ENCODE assay signal across 8 cellular contexts in genomic region chr14:32077081-32078029, GRCh38. TPM values are rescaled to one million over a fixed set of nuclear protein-coding genes. Genes with fewer than 3 reads are reported as not detected.
DNase-seq lines count a peak whose midpoint lies in the region; ATAC-seq and TF ChIP-seq lines count a peak whose summit lies in the region.

TSS of gene ARHGAP5 (plus strand) at chr14:32077304. CDS start at chr14:32090670, 13,366 bp downstream.

- H4K5ac ChIP-seq in H9 (ENCODE audit: insufficient read length, low read depth, low read length) = no peak within 1 kb of the TSS

- peaks cover 11% of the 10 kb centered on the region for H3K23me2 ChIP-seq in H9 (ENCODE audit: insufficient read length, low read depth, low read length, poor library complexity, severe bottlenecking)

- H3K27ac Mint-ChIP-seq in H9 = peak within 1 kb of the TSS; percentile 98 to 100 (median 99)

- H3K27ac ChIP-seq in H9 (ENCODE audit: insufficient read length, low read depth, low read length) = peak within 1 kb of the TSS; percentile 66

- no peak within 1 kb of the TSS for H2AFZ ChIP-seq in H9 (ENCODE audit: low read length)

- no peak within 1 kb of the TSS for H2BK20ac ChIP-seq in H9 (ENCODE audit: low read depth, low read length, poor library complexity, severe bottlenecking)

- no peaks in the 10 kb centered on the region; a peak in 1 of 7 replicates for H3K36me3 Mint-ChIP-seq in H9 (ENCODE audit: insufficient read depth in 1 of 3, low read depth in 3 of 3)

- peak within 1 kb of the TSS; percentile 75 for H3K9ac ChIP-seq in H9 (ENCODE audit: extremely low read depth, insufficient read length, low read length)

- H3T11ph ChIP-seq in H9 (ENCODE audit: low read length) = no peak within 1 kb of the TSS

- ATAC-seq in left colon = peak; percentile 47

- peak within 1 kb of the TSS; percentile 82; the same call in 1 of the 2 replicates for H3K14ac ChIP-seq in H9 (ENCODE audit: insufficient read depth, low read length)

- no peaks in the 10 kb centered on the region; a peak in 1 of 5 replicates for H3K9me3 Mint-ChIP-seq in H9

- peak within 1 kb of the TSS; percentile 0 for H2BK120ac ChIP-seq in H9 (ENCODE audit: low read depth, low read length, poor library complexity, severe bottlenecking)

- no peaks in the 10 kb centered on the region for H3K79me1 ChIP-seq in H9 (ENCODE audit: insufficient read depth, low read depth, low read length, poor library complexity, severe bottlenecking)

- H2BK12ac ChIP-seq in H9 (ENCODE audit: insufficient read length, low read depth, low read length) = no peak within 1 kb of the TSS

- H4K91ac ChIP-seq in H9 (ENCODE audit: insufficient read length, low read depth, low read length) = no peak within 1 kb of the TSS

- intact Hi-C loops in left colon (cut with DNase I, micrococcal nuclease) = loop anchor here in 1 of 2 donors (5.0 to 10.0 kb wide), 3 partner anchors 125 to 397 kb away; partner anchors contain the start of genes RNU6-7 and RNU6-8

- no peaks in the 10 kb centered on the region for H3K27me3 Mint-ChIP-seq in H9 (ENCODE audit: low read depth)

- H4K8ac ChIP-seq in H9 (replicated peaks; ENCODE audit: insufficient read length, low read depth, low read length) = no peak within 1 kb of the TSS

- H3K4me1 Mint-ChIP-seq in H9 = peaks cover 34% of the 10 kb centered on the region in 2 experiments

- no peak within 1 kb of the TSS for H2AK5ac ChIP-seq in H9 (ENCODE audit: insufficient read length, low read length)

- H3K4me3 Mint-ChIP-seq in H9 = peak within 1 kb of the TSS; percentile 96 to 98

- H3K4me3 ChIP-seq in GM06990 (replicated peaks; ENCODE audit: low read depth, low read length) = peak within 1 kb of the TSS; percentile 89

- H4K20me1 ChIP-seq in H9 (ENCODE audit: control insufficient read depth, insufficient read depth, insufficient read length) = no peaks in the 10 kb centered on the region

- TF ChIP-seq CTCF in GM06990 (IDR thresholded peaks at IDR 0.05; ENCODE audit: insufficient read depth, low read length, poor library complexity, severe bottlenecking) (peak; percentile 7), H9 (conservative IDR thresholded peaks at IDR 0.05) (peak; percentile 26; the same call in 2 of the 3 replicates)

- H3K9me3 ChIP-seq in H9 (ENCODE audit: control insufficient read depth, low read depth, low read length) = no peaks in the 10 kb centered on the region

- no peak within 1 kb of the TSS for H2BK5ac ChIP-seq in H9 (ENCODE audit: insufficient read length, low read length)

- H3K23ac ChIP-seq in H9 (ENCODE audit: insufficient read length, low read depth, low read length) = no peak within 1 kb of the TSS

- DNase-seq in GM06990 (ENCODE audit: extremely low read depth, insufficient read length) = no peak
- DNase-seq in H9 = peak; percentile 59
- DNase-seq in NAMALWA (ENCODE audit: low spot score) = peak; percentile 59
- peak; percentile 51 to 66 (median 63) for DNase-seq in activated CD4-positive, CD25-positive, alpha-beta regulatory T cell (lab: John Stamatoyannopoulos, UW)
- DNase-seq in cerebellum (ENCODE audit: low spot score) = peak; percentile 18
- peak in 1 of 2 donors; percentile 56 for DNase-seq in left colon
- DNase-seq in stimulated activated CD4-positive, alpha-beta T cell treated with anti-CD3 and anti-CD28 coated beads, Interleukin-2, amount 100 ng/mL, for 4 hours (ENCODE audit: low read depth) = peak; percentile 63
- no peak for DNase-seq in LoVo (ENCODE audit: low spot score)

- H3K4me1 ChIP-seq in H9 (ENCODE audit: insufficient read depth, low read length) = no peaks in the 10 kb centered on the region; the same call in 1 of the 2 replicates

- H3K4ac ChIP-seq in H9 (ENCODE audit: low read depth, low read length) = no peak within 1 kb of the TSS; the same call in 1 of the 2 replicates

- H2BK15ac ChIP-seq in H9 (ENCODE audit: low read depth, low read length) = no peak within 1 kb of the TSS

- no peaks in the 10 kb centered on the region for H3K36me3 ChIP-seq in GM06990 (ENCODE audit: control insufficient read depth, insufficient read depth, low read length)

- H3K27me3 ChIP-seq in GM06990 (replicated peaks; ENCODE audit: control insufficient read depth, insufficient read depth, low read length) = no peaks in the 10 kb centered on the region
- no peaks in the 10 kb centered on the region for H3K27me3 ChIP-seq in H9 (ENCODE audit: insufficient read depth, low read length)

- peaks cover 8% of the 10 kb centered on the region; the same call in 1 of the 2 replicates for H3K79me2 ChIP-seq in H9 (ENCODE audit: insufficient read depth, low read length)

- H3K4me2 ChIP-seq in H9 (ENCODE audit: insufficient read depth, insufficient read length, low read length) = peak within 1 kb of the TSS; percentile 76

- peak within 1 kb of the TSS; percentile 66 for H3K18ac ChIP-seq in H9 (ENCODE audit: insufficient read length, low read depth, low read length)

- H3K56ac ChIP-seq in H9 (ENCODE audit: insufficient read length, low read depth, low read length) = no peak within 1 kb of the TSS

- WGBS in H9 (ENCODE audit: extremely low coverage, insufficient read length, low lambda C conversion rate) = no CpG with 5 or more reads among the region's 98 CpGs

RNA-seq across cellular contexts. Expression of gene ARHGAP5, which starts in this region (rescaled TPM):
- 71.4 and 73.8 TPM in 2 replicates for total RNA-seq in H9 (2021)
- total RNA-seq in cerebellum = 249 TPM
- 100 to 1,000 TPM; 110 to 133 TPM for total RNA-seq in left colon

Comparison
In these comparisons a context has a peak if more than half of its experiments do, and no peak if none do; other contexts are left out.
1. DNase-seq: peak in H9 (single experiment), NAMALWA (single experiment), activated CD4-positive, CD25-positive, alpha-beta regulatory T cell (4 of 4), cerebellum (single experiment) and stimulated activated CD4-positive, alpha-beta T cell treated with anti-CD3 and anti-CD28 coated beads, Interleukin-2, amount 100 ng/mL, for 4 hours (single experiment); none in GM06990 (single experiment) and LoVo (single experiment).